In the genomic region with DNA sequence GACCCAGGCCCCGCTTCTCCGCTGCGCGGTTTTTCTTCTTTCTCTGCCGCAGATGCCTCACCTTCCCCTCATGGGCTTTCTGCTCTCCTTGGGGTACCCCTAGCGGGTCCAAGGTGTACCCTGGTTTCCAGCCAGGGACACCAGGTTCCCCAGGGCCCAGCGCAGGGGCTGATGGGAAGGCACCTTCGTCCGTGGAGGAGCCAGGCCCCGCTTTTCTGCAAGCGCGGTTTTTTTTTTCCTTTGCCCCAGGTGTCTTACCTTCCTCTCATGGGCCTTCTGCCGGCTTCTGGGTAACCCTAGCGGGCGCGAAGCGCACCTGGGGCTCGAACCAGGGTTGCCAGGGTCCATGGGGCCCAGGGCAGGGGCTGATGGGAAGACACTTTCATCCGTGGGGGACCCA, we compare ENCODE assay signal across 8 cellular contexts.
DNase-seq lines count a peak whose midpoint lies in the region; ATAC-seq and TF ChIP-seq lines count a peak whose summit lies in the region.
"Not testable (repeated sequence)": the region's sequence is repeated elsewhere in the genome, so short reads cannot be mapped to it uniquely, and the experiment has no call there.

No MANE protein-coding gene starts in this region.

- H3K4me3 Mint-ChIP-seq in CD14-positive monocyte, result peak overlapping the region; percentile 64 to 70
- peak overlapping the region; percentile 74 for H3K4me3 Mint-ChIP-seq in activated naive CD8-positive, alpha-beta T cell treated with anti-CD3 and anti-CD28 coated beads for 36 hours
- H3K4me3 Mint-ChIP-seq in naive thymus-derived CD8-positive, alpha-beta T cell, result peak overlapping the region; percentile 58 to 88 (median 72)
- H3K4me3 Mint-ChIP-seq in stimulated activated naive B cell treated with anti-CD40 and anti-IgM and Interleukin-4, amounts not matched to agents 10 μg/mL and 1 μg/mL and 100 μg/mL, for 72 hours, result peak overlapping the region; percentile 84 to 85

- H2AFZ ChIP-seq in KMS-11 (ENCODE audit: low read depth), result not testable (repeated sequence)

- 9% methylated on average over 5 of the region's 19 CpGs for WGBS in esophagus muscularis mucosa

- TF ChIP-seq CTCF in CD14-positive monocyte (IDR thresholded peaks at IDR 0.05); KMS-11 (conservative IDR thresholded peaks at IDR 0.05; ENCODE audit: low read depth, low read length); esophagus muscularis mucosa (IDR thresholded peaks at IDR 0.05): not testable (repeated sequence)

- not testable (repeated sequence) for H3K4me2 ChIP-seq in KMS-11

- peaks cover 7 to 15% (median 10%) of the 10 kb centered on the region in 7 donors for H3K9me3 Mint-ChIP-seq in CD14-positive monocyte
- H3K9me3 Mint-ChIP-seq in activated naive CD8-positive, alpha-beta T cell treated with anti-CD3 and anti-CD28 coated beads for 36 hours; naive thymus-derived CD8-positive, alpha-beta T cell; stimulated activated naive B cell treated with anti-CD40 and anti-IgM and Interleukin-4, amounts not matched to agents 10 μg/mL and 1 μg/mL and 100 μg/mL, for 72 hours: not testable (repeated sequence)

- POLR2A ChIA-PET in naive thymus-derived CD8-positive, alpha-beta T cell (lab: Charles Lee), result not testable (repeated sequence)

- not testable (repeated sequence) for H4K20me1 ChIP-seq in KMS-11 (ENCODE audit: insufficient read depth)

- not testable (repeated sequence) for H3K9me3 ChIP-seq in esophagus muscularis mucosa

- not testable (repeated sequence) for H3K27me3 ChIP-seq in KMS-11 (ENCODE audit: insufficient read depth, low read depth); esophagus muscularis mucosa

- not testable (repeated sequence) for H3K4me3 ChIP-seq in KMS-11 (IDR thresholded peaks at IDR 0.05; ENCODE audit: insufficient read depth, low read depth, low read length)
- H3K4me3 ChIP-seq in esophagus muscularis mucosa, result peak overlapping the region in 3 of 4 donors; percentile 27 to 37 (median 30)

- H3K79me2 ChIP-seq in KMS-11 (ENCODE audit: insufficient read depth, low read depth), result not testable (repeated sequence)

- H3K36me3 ChIP-seq in KMS-11 (ENCODE audit: insufficient read depth); esophagus muscularis mucosa: not testable (repeated sequence)

- not testable (repeated sequence) for TF ChIP-seq POLR2A in esophagus muscularis mucosa (IDR thresholded peaks at IDR 0.05; ENCODE audit: low read depth)

- intact Hi-C loops in CD14-positive monocyte (cut with micrococcal nuclease); esophagus muscularis mucosa (cut with DNase I): not testable (repeated sequence)

- peaks cover 0 to 12% (median 1%) of the 10 kb centered on the region in 3 donors for H3K27me3 Mint-ChIP-seq in CD14-positive monocyte (ENCODE audit: low read depth in 3 of 3)
- not testable (repeated sequence) for H3K27me3 Mint-ChIP-seq in activated naive CD8-positive, alpha-beta T cell treated with anti-CD3 and anti-CD28 coated beads for 36 hours; naive thymus-derived CD8-positive, alpha-beta T cell; stimulated activated naive B cell treated with anti-CD40 and anti-IgM and Interleukin-4, amounts not matched to agents 10 μg/mL and 1 μg/mL and 100 μg/mL, for 72 hours

- not testable (repeated sequence) for H3K27ac Mint-ChIP-seq in CD14-positive monocyte
- H3K27ac Mint-ChIP-seq in activated naive CD8-positive, alpha-beta T cell treated with anti-CD3 and anti-CD28 coated beads for 36 hours, result peak overlapping the region; percentile 74
- H3K27ac Mint-ChIP-seq in naive thymus-derived CD8-positive, alpha-beta T cell, result peak overlapping the region in 7 of 10 donors; percentile 50 to 91 (median 63)
- H3K27ac Mint-ChIP-seq in stimulated activated naive B cell treated with anti-CD40 and anti-IgM and Interleukin-4, amounts not matched to agents 10 μg/mL and 1 μg/mL and 100 μg/mL, for 72 hours, result peak overlapping the region; percentile 95

- not testable (repeated sequence) for ATAC-seq in naive thymus-derived CD8-positive, alpha-beta T cell; stimulated activated naive B cell treated with anti-CD40 and anti-IgM and Interleukin-4, amounts not matched to agents 10 μg/mL and 1 μg/mL and 100 μg/mL, for 72 hours (replicated peaks)

- H3K9ac ChIP-seq in KMS-11, result not testable (repeated sequence)

- peak overlapping the region; percentile 45 for H3K27ac ChIP-seq in KMS-11
- H3K27ac ChIP-seq in esophagus muscularis mucosa (replicated peaks in 1 of 4), result not testable (repeated sequence)

- peaks cover 12% of the 10 kb centered on the region for H3K4me1 Mint-ChIP-seq in CD14-positive monocyte
- H3K4me1 Mint-ChIP-seq in activated naive CD8-positive, alpha-beta T cell treated with anti-CD3 and anti-CD28 coated beads for 36 hours; naive thymus-derived CD8-positive, alpha-beta T cell: not testable (repeated sequence)
- peaks cover 4 to 10% of the 10 kb centered on the region in 2 donors for H3K4me1 Mint-ChIP-seq in stimulated activated naive B cell treated with anti-CD40 and anti-IgM and Interleukin-4, amounts not matched to agents 10 μg/mL and 1 μg/mL and 100 μg/mL, for 72 hours

- not testable (repeated sequence) for H3K36me3 Mint-ChIP-seq in CD14-positive monocyte; activated naive CD8-positive, alpha-beta T cell treated with anti-CD3 and anti-CD28 coated beads for 36 hours; naive thymus-derived CD8-positive, alpha-beta T cell; stimulated activated naive B cell treated with anti-CD40 and anti-IgM and Interleukin-4, amounts not matched to agents 10 μg/mL and 1 μg/mL and 100 μg/mL, for 72 hours

- not testable (repeated sequence) for TF ChIP-seq EP300 in esophagus muscularis mucosa (IDR thresholded peaks at IDR 0.05)

- not testable (repeated sequence) for DNase-seq in CD14-positive monocyte (ENCODE audit: low spot score); esophagus muscularis mucosa (ENCODE audit: extremely low spot score)
- peak; percentile 24 for DNase-seq in T-helper 9 cell
- peak; percentile 67 for DNase-seq in activated T-cell treated with anti-CD3 and anti-CD28 coated beads, Interleukin-2, amount 50 U/mL, for 1 hour
- DNase-seq in activated naive CD8-positive, alpha-beta T cell treated with anti-CD3 and anti-CD28 coated beads for 36 hours, result peak; percentile 28
- peak in 7 of 10 donors; percentile 31 to 62 (median 44) for DNase-seq in naive thymus-derived CD8-positive, alpha-beta T cell
- DNase-seq in stimulated activated naive B cell treated with anti-CD40 and anti-IgM and Interleukin-4, amounts not matched to agents 10 μg/mL and 1 μg/mL and 100 μg/mL, for 72 hours, result peak; percentile 29

- not testable (repeated sequence) for H3K4me1 ChIP-seq in KMS-11 (ENCODE audit: low read depth, poor library complexity, severe bottlenecking)
- peaks cover 0 to 17% (median 13%) of the 10 kb centered on the region in 4 donors for H3K4me1 ChIP-seq in esophagus muscularis mucosa
